ENCODE assay signal across 10 cellular contexts in the genomic region with DNA sequence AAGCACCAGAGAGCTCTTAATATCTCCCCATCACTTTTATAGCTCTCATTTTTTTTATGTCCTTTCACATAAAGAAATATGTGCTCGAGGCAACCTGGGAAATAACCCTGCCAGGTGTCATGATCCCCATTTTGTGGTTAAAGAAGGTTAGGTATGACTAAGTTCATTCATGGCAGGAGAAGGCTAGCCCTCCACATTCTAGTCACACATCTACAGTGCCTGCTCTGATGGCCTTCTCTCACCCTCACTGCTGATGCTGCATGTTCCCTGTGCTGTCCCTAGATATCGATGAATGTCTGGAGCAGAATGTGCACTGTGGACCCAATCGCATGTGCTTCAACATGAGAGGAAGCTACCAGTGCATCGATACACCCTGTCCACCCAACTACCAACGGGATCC.
A peak's percentile ranks its signal among the peaks of the same experiment; 100 is the strongest.
DNase-seq lines count a peak whose midpoint lies in the region; ATAC-seq, FAIRE-seq and TF ChIP-seq lines count a peak whose summit lies in the region.
"Had no signal": no experiment of that assay in that cellular context is flagged by ENCODE, and none has a peak within 500 bp of the region (broad histone marks: within the 10 kb centered on the region; RNA-seq: fewer than 3 reads in every experiment).

No MANE protein-coding gene starts in this region.

- no peaks in the 10 kb centered on the region for H3K9me3 ChIP-seq in gastroesophageal sphincter

- TF ChIP-seq CTCF in bronchial epithelial cell (IDR thresholded peaks at IDR 0.05; ENCODE audit: insufficient read depth, low read length, severe bottlenecking) (no peak), gastroesophageal sphincter (IDR thresholded peaks at IDR 0.05) (no peak)

- H3K4me3 ChIP-seq in bronchial epithelial cell (ENCODE audit: low read depth, low read length), result no peak overlapping the region
- no peak overlapping the region for H3K4me3 ChIP-seq in gastroesophageal sphincter

- peak; percentile 54 for ATAC-seq in GM18502 (IDR thresholded peaks at IDR 0.05; ENCODE audit: poor library complexity, unreplicated experiment)
- peak; percentile 46 for ATAC-seq in GM21576 (IDR thresholded peaks at IDR 0.05; ENCODE audit: unreplicated experiment)
- peak; percentile 60 for ATAC-seq in HG03442 (IDR thresholded peaks at IDR 0.05; ENCODE audit: unreplicated experiment)
- no peak for ATAC-seq in gastroesophageal sphincter

- H3K36me3 ChIP-seq in bronchial epithelial cell (ENCODE audit: control insufficient read depth, insufficient read depth, low read length) (no peaks in the 10 kb centered on the region), gastroesophageal sphincter (peaks cover 0 to 42% of the 10 kb centered on the region in 2 donors)

- DNase-seq in bronchial epithelial cell (ENCODE audit: low read depth) (peak; percentile 89), globus pallidus (ENCODE audit: low spot score) (no peak), dedifferentiated amniotic fluid mesenchymal stem cell (ENCODE audit: extremely low spot score) (no peak), MV-4-11 (lab: John Stamatoyannopoulos, UW) (no peak)
- DNase-seq: NCI-H187 had no signal

- H3K4me1 ChIP-seq in gastroesophageal sphincter, result peaks cover 0 to 11% (median 5%) of the 10 kb centered on the region in 3 donors

- FAIRE-seq in bronchial epithelial cell (lab: Jason Lieb, UNC), result no peak
- FAIRE-seq: islet of Langerhans had no signal

- TF ChIP-seq POLR2A in gastroesophageal sphincter (IDR thresholded peaks at IDR 0.05), result no peak

- no peaks in the 10 kb centered on the region for H3K27me3 ChIP-seq in bronchial epithelial cell (ENCODE audit: control insufficient read depth, insufficient read depth, low read length)
- H3K27me3 ChIP-seq in gastroesophageal sphincter, result no peaks in the 10 kb centered on the region

- H3K27ac ChIP-seq in gastroesophageal sphincter, result no peak overlapping the region

- no peak for TF ChIP-seq EP300 in gastroesophageal sphincter (IDR thresholded peaks at IDR 0.05)

- 92 to 97% methylated on average over 3 to 5 of the region's 5 CpGs for WGBS in gastroesophageal sphincter (ENCODE audit: low coverage in 1 of 2), 2 donors
